8 cellular contexts compared by ENCODE assay signal in the genomic region with DNA sequence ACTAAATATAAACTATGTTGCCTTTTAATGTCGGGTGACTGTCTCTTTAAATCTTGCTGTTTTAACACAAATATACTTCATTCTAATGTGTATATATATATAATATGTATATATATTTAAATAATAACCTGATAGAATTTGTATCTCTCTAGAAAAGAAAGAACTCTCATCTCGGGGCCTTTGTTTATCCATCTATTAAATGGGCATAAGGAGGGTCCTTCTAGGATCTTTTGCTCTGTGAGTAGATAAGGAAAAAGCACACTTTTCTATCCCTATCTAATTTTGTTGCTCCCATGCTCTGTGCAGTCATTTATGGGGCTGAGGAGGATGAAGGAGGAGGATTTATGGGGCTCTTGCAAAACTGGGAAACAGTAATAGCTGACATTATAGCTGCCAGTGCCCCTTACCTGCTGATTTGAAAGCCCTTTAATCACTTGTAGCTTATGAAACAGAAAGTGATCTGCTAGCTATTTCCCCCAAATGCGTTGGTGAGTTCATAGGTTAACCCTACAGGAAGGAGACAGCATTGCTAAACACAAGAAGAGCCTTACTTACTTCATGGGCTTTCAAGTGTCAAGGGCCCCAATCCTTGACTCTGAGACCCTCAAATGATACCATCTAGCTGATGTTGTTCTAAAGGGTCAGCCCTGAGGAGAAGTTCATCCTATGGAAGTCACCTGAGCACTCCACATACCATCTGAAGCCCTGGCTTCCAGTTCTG. TPM values are rescaled to one million over a fixed set of nuclear protein-coding genes. Genes with fewer than 3 reads are reported as not detected.
DNase-seq lines count a peak whose midpoint lies in the region; ATAC-seq and TF ChIP-seq lines count a peak whose summit lies in the region.

No MANE protein-coding gene starts in this region.

- ATAC-seq in HG02840 (IDR thresholded peaks at IDR 0.05; ENCODE audit: low FRiP score, unreplicated experiment) = peak; percentile 74

- H3K4me3 Mint-ChIP-seq in activated naive CD4-positive, alpha-beta T cell treated with anti-CD3 and anti-CD28 coated beads for 36 hours = no peak overlapping the region
- H3K4me3 Mint-ChIP-seq in type B pancreatic cell (no peak overlapping the region), chondrocyte (ENCODE audit: unreplicated experiment) (no peak overlapping the region)

- peak; percentile 25 for DNase-seq in activated naive CD4-positive, alpha-beta T cell treated with anti-CD3 and anti-CD28 coated beads for 36 hours
- DNase-seq in activated naive CD4-positive, alpha-beta T cell (lab: John Stamatoyannopoulos, UW) = no peak
- DNase-seq in NOMO-1 (lab: John Stamatoyannopoulos, UW; ENCODE audit: unreplicated experiment in 2 of 2) = peak; percentile 56 to 76
- DNase-seq in type B pancreatic cell (ENCODE audit: extremely low spot score, unreplicated experiment) = no peak
- no peak for DNase-seq in NCI-H1417 treated with DMSO at 0.1 percent for 48 hours (lab: John Stamatoyannopoulos, UW)
- DNase-seq in chondrocyte (ENCODE audit: low spot score) = no peak
- no peak for DNase-seq in D341Med (ENCODE audit: low spot score)

- TF ChIP-seq CTCF in type B pancreatic cell (conservative IDR thresholded peaks at IDR 0.05) = peak; percentile 22
- TF ChIP-seq CTCF in chondrocyte (IDR thresholded peaks at IDR 0.05) = no peak

- intact Hi-C loops in activated naive CD4-positive, alpha-beta T cell treated with anti-CD3 and anti-CD28 coated beads for 36 hours (cut with micrococcal nuclease) = no loop called here

- H3K27ac Mint-ChIP-seq in activated naive CD4-positive, alpha-beta T cell treated with anti-CD3 and anti-CD28 coated beads for 36 hours = peak overlapping the region; percentile 68
- H3K27ac Mint-ChIP-seq in type B pancreatic cell = no peak overlapping the region
- no peak overlapping the region for H3K27ac Mint-ChIP-seq in chondrocyte (ENCODE audit: unreplicated experiment)

- no peaks in the 10 kb centered on the region for H3K9me3 Mint-ChIP-seq in activated naive CD4-positive, alpha-beta T cell treated with anti-CD3 and anti-CD28 coated beads for 36 hours
- H3K9me3 Mint-ChIP-seq in type B pancreatic cell = peaks cover 3% of the 10 kb centered on the region
- no peaks in the 10 kb centered on the region for H3K9me3 Mint-ChIP-seq in chondrocyte (ENCODE audit: low read depth)

- H3K4me1 Mint-ChIP-seq in activated naive CD4-positive, alpha-beta T cell treated with anti-CD3 and anti-CD28 coated beads for 36 hours (ENCODE audit: low read depth) = peaks cover 9% of the 10 kb centered on the region
- H3K4me1 Mint-ChIP-seq in type B pancreatic cell (ENCODE audit: unreplicated experiment) (no peaks in the 10 kb centered on the region), chondrocyte (ENCODE audit: low read depth) (no peaks in the 10 kb centered on the region)

- no peaks in the 10 kb centered on the region for H3K36me3 Mint-ChIP-seq in activated naive CD4-positive, alpha-beta T cell treated with anti-CD3 and anti-CD28 coated beads for 36 hours (ENCODE audit: low read depth)
- H3K36me3 Mint-ChIP-seq in type B pancreatic cell (no peaks in the 10 kb centered on the region), chondrocyte (ENCODE audit: low read depth) (no peaks in the 10 kb centered on the region)

- CTCF ChIA-PET in activated naive CD4-positive, alpha-beta T cell treated with anti-CD3 and anti-CD28 coated beads for 36 hours (lab: Charles Lee) = interaction anchor here (1.2 to 2.3 kb wide), 5 partner anchors 27 to 235 kb away, joined by 3 to 5 read pairs (median 3); no protein-coding TSS in a partner anchor

- peaks cover 3% of the 10 kb centered on the region for H3K27me3 Mint-ChIP-seq in activated naive CD4-positive, alpha-beta T cell treated with anti-CD3 and anti-CD28 coated beads for 36 hours (ENCODE audit: low read depth)
- peaks cover 24% of the 10 kb centered on the region for H3K27me3 Mint-ChIP-seq in type B pancreatic cell
- H3K27me3 Mint-ChIP-seq in chondrocyte (ENCODE audit: low read depth) = peaks cover 31% of the 10 kb centered on the region

RNA-seq across cellular contexts. Expression of a gene that starts 5.8 kb away (rescaled TPM):
- total RNA-seq in activated naive CD4-positive, alpha-beta T cell treated with anti-CD3 and anti-CD28 coated beads for 36 hours = 1 to 10 TPM; 3.8 to 4.2 TPM
- total RNA-seq in type B pancreatic cell (ENCODE audit: low replicate concordance) (5.4 and 8.5 TPM in 2 replicates), chondrocyte (1.9 to 2.8 TPM (median 1.9 TPM) in 3 replicates)

Comparison
In these comparisons a context has a peak if more than half of its experiments do, and no peak if none do; other contexts are left out.
1. DNase-seq: peak in activated naive CD4-positive, alpha-beta T cell treated with anti-CD3 and anti-CD28 coated beads for 36 hours (single experiment) and NOMO-1 (2 of 2); none in activated naive CD4-positive, alpha-beta T cell (0 of 4), type B pancreatic cell (single experiment), NCI-H1417 treated with DMSO at 0.1 percent for 48 hours (single experiment), chondrocyte (single experiment) and D341Med (single experiment).